10 cellular contexts compared by ENCODE assay signal in genomic region chr17:7348478-7349242, GRCh38. TPM values are rescaled to one million over a fixed set of nuclear protein-coding genes. Genes with fewer than 3 reads are reported as not detected.
DNase-seq lines count a peak whose midpoint lies in the region; TF ChIP-seq lines count a peak whose summit lies in the region.
"Had no signal": no experiment of that assay in that cellular context is flagged by ENCODE, and none has a peak within 500 bp of the region (broad histone marks: within the 10 kb centered on the region; RNA-seq: fewer than 3 reads in every experiment).

No MANE protein-coding gene starts in this region.

- 74 to 80% methylated on average over 19 of the region's 19 CpGs for WGBS in sigmoid colon, 2 donors
- WGBS in prostate gland = 65% methylated on average over 19 of the region's 19 CpGs

- H3K9me3 Mint-ChIP-seq in T-helper 2 cell treated with Interferon-gamma antibody and Interleukin-4, amounts not matched to agents 5 μg/mL and 100 μg/mL, for 36 hours = no peaks in the 10 kb centered on the region

- peak overlapping the region in 3 of 4 donors; percentile 93 to 100 (median 99) for H3K27ac ChIP-seq in sigmoid colon
- no peak overlapping the region for H3K27ac ChIP-seq in prostate gland

- peaks cover 64% of the 10 kb centered on the region for H3K36me3 Mint-ChIP-seq in T-helper 2 cell treated with Interferon-gamma antibody and Interleukin-4, amounts not matched to agents 5 μg/mL and 100 μg/mL, for 36 hours (ENCODE audit: low read depth)

- H3K4me1 ChIP-seq in sigmoid colon (peaks cover 0 to 40% (median 26%) of the 10 kb centered on the region in 4 donors), prostate gland (replicated peaks) (peaks cover 7% of the 10 kb centered on the region)

- DNase-seq in T-helper 2 cell treated with Interferon-gamma antibody and Interleukin-4, amounts not matched to agents 5 μg/mL and 100 μg/mL, for 36 hours (ENCODE audit: low spot score) = no peak
- DNase-seq in T-helper 2 cell = no peak
- DNase-seq in cerebellum (ENCODE audit: low spot score) = peak; percentile 58
- DNase-seq in sigmoid colon = no peak
- no peak for DNase-seq in prostate gland (ENCODE audit: low spot score)
- no peak for DNase-seq in NCI-H1092 (lab: John Stamatoyannopoulos, UW)
- DNase-seq: GF-D8, NCI-H1436 had no signal

- TF ChIP-seq POLR2A in sigmoid colon (IDR thresholded peaks at IDR 0.05) (no peak), prostate gland (IDR thresholded peaks at IDR 0.05) (no peak)

- H3K27ac Mint-ChIP-seq in T-helper 2 cell treated with Interferon-gamma antibody and Interleukin-4, amounts not matched to agents 5 μg/mL and 100 μg/mL, for 36 hours = peak overlapping the region; percentile 55

- intact Hi-C loops in sigmoid colon (cut with DNase I) = no loop called here
- intact Hi-C loops in prostate gland (cut with DNase I) = loop anchor here (5.0 kb wide), 1 partner anchor 494 kb away; no protein-coding TSS in a partner anchor

- H3K4me3 ChIP-seq in sigmoid colon = no peak overlapping the region
- no peak overlapping the region for H3K4me3 ChIP-seq in prostate gland

- TF ChIP-seq EP300 in sigmoid colon (IDR thresholded peaks at IDR 0.05) = no peak

- TF ChIP-seq CTCF in sigmoid colon (IDR thresholded peaks at IDR 0.05) = no peak
- TF ChIP-seq CTCF in prostate gland (IDR thresholded peaks at IDR 0.05) = no peak

- H3K4me1 Mint-ChIP-seq in T-helper 2 cell treated with Interferon-gamma antibody and Interleukin-4, amounts not matched to agents 5 μg/mL and 100 μg/mL, for 36 hours (ENCODE audit: low read depth) = peaks cover 13% of the 10 kb centered on the region

- no peaks in the 10 kb centered on the region for H3K27me3 Mint-ChIP-seq in T-helper 2 cell treated with Interferon-gamma antibody and Interleukin-4, amounts not matched to agents 5 μg/mL and 100 μg/mL, for 36 hours (ENCODE audit: low read depth)

- no peak overlapping the region for H3K4me3 Mint-ChIP-seq in T-helper 2 cell treated with Interferon-gamma antibody and Interleukin-4, amounts not matched to agents 5 μg/mL and 100 μg/mL, for 36 hours

- H3K9me3 ChIP-seq in sigmoid colon (no peaks in the 10 kb centered on the region), prostate gland (no peaks in the 10 kb centered on the region)

- H3K27me3 ChIP-seq in sigmoid colon (peaks cover 0 to 3% (median 0%) of the 10 kb centered on the region in 3 donors), prostate gland (replicated peaks; ENCODE audit: insufficient read depth) (no peaks in the 10 kb centered on the region)

- H3K36me3 ChIP-seq in sigmoid colon (no peaks in the 10 kb centered on the region), prostate gland (no peaks in the 10 kb centered on the region)

RNA-seq across cellular contexts. Expression of gene KCTD11, which starts 3.3 kb away (rescaled TPM):
- total RNA-seq in cerebellum (2.3 TPM), sigmoid colon (1 to 10 TPM; 4.4 to 6.4 (median 5.5) TPM), prostate gland (10 to 100 TPM in 1 of 2 donors, 1 to 10 TPM in 1; 8.9 to 15.2 TPM)
- 10 to 100 TPM in 1 of 3 donors, 1 to 10 TPM in 2; 6.2 to 11.7 (median 9.0) TPM for polyA plus RNA-seq in sigmoid colon

RNA-seq across cellular contexts. Expression of gene TMEM95, which starts 6.3 kb away (rescaled TPM):
- not detected for total RNA-seq in cerebellum
- not detected for total RNA-seq in sigmoid colon
- not detected for polyA plus RNA-seq in sigmoid colon
- not detected for total RNA-seq in prostate gland
- total RNA-seq: A673, endothelial cell of umbilical vein had no signal
- polyA plus RNA-seq: endothelial cell of umbilical vein had no signal

RNA-seq across cellular contexts. Expression of gene ACAP1, which starts 12.3 kb away (rescaled TPM):
- total RNA-seq in cerebellum (0.45 TPM), sigmoid colon (1 to 10 TPM; 1.1 to 3.9 (median 2.9) TPM), prostate gland (1 to 10 TPM; 2.5 to 6.5 TPM)
- polyA plus RNA-seq in sigmoid colon = 10 to 100 TPM in 1 of 3 donors, 1 to 10 TPM in 2; 1.2 to 55.8 (median 1.4) TPM
- total RNA-seq: endothelial cell of umbilical vein had no signal

RNA-seq across cellular contexts. Expression of gene NEURL4, which starts 19.5 kb away (rescaled TPM):
- total RNA-seq in cerebellum (35.4 TPM), sigmoid colon (10 to 100 TPM; 14.3 to 29.6 (median 17.6) TPM), prostate gland (10 to 100 TPM; 15.7 to 36.0 TPM)
- 10 to 100 TPM in 1 of 3 donors, 1 to 10 TPM in 2; 6.0 to 31.6 (median 6.0) TPM for polyA plus RNA-seq in sigmoid colon

RNA-seq across cellular contexts. Expression of gene TNK1, which starts 32.2 kb away (rescaled TPM):
- total RNA-seq in cerebellum (0.36 TPM), sigmoid colon (1 to 10 TPM; 2.1 to 5.4 (median 3.4) TPM), prostate gland (10 to 100 TPM in 1 of 2 donors, 1 to 10 TPM in 1; 9.9 to 28.4 TPM)
- 10 to 100 TPM in 2 of 3 donors, 1 to 10 TPM in 1; 8.4 to 14.6 (median 10.4) TPM for polyA plus RNA-seq in sigmoid colon

Comparison
In these comparisons a context has a peak if more than half of its experiments do, and no peak if none do; other contexts are left out.
1. H3K27ac ChIP-seq: peak in sigmoid colon (3 of 4); none in prostate gland (0 of 2).